Comparison of ENCODE assay signal across 1 cellular context in genomic region chr10:61139230-61139928, GRCh38.
TF ChIP-seq lines count a peak whose summit lies in the region.

No MANE protein-coding gene starts in this region.

TF ChIP-seq in K562, 482 proteins besides CTCF, POLR2A, EP300 and RAD21:
- peak; percentile 97 for TF ChIP-seq ZNF512 (tag; IDR thresholded peaks at IDR 0.05)
- no peak for TF ChIP-seq PHTF2 (CRISPR knock-in tag; IDR thresholded peaks at IDR 0.05)
TF ChIP-seq in K562: peak in this region for 1.
